1 cellular context compared by ENCODE assay signal in the genomic region with DNA sequence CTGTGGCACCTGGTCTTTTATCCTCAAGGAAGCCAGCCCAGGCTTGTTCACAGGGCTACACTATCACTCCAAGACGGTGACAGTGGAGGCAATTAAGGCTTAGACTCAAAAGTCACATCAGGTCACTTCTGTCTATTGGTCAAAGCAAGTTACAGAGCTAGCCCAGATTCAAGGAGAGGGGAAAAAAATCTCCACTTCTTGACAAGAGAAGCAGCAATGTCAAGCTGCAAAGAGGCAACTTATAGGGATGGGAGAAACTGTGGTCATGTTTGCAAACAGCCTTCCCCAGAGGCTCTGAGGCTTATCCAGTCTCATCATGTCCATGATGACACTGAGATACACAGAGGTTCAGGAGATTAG.
TF ChIP-seq lines count a peak whose summit lies in the region.

No MANE protein-coding gene starts in this region.

TF ChIP-seq in GM23338, 12 proteins besides CTCF, POLR2A, EP300 and RAD21 (continued from another document):
- TF ChIP-seq, protein P1, sequence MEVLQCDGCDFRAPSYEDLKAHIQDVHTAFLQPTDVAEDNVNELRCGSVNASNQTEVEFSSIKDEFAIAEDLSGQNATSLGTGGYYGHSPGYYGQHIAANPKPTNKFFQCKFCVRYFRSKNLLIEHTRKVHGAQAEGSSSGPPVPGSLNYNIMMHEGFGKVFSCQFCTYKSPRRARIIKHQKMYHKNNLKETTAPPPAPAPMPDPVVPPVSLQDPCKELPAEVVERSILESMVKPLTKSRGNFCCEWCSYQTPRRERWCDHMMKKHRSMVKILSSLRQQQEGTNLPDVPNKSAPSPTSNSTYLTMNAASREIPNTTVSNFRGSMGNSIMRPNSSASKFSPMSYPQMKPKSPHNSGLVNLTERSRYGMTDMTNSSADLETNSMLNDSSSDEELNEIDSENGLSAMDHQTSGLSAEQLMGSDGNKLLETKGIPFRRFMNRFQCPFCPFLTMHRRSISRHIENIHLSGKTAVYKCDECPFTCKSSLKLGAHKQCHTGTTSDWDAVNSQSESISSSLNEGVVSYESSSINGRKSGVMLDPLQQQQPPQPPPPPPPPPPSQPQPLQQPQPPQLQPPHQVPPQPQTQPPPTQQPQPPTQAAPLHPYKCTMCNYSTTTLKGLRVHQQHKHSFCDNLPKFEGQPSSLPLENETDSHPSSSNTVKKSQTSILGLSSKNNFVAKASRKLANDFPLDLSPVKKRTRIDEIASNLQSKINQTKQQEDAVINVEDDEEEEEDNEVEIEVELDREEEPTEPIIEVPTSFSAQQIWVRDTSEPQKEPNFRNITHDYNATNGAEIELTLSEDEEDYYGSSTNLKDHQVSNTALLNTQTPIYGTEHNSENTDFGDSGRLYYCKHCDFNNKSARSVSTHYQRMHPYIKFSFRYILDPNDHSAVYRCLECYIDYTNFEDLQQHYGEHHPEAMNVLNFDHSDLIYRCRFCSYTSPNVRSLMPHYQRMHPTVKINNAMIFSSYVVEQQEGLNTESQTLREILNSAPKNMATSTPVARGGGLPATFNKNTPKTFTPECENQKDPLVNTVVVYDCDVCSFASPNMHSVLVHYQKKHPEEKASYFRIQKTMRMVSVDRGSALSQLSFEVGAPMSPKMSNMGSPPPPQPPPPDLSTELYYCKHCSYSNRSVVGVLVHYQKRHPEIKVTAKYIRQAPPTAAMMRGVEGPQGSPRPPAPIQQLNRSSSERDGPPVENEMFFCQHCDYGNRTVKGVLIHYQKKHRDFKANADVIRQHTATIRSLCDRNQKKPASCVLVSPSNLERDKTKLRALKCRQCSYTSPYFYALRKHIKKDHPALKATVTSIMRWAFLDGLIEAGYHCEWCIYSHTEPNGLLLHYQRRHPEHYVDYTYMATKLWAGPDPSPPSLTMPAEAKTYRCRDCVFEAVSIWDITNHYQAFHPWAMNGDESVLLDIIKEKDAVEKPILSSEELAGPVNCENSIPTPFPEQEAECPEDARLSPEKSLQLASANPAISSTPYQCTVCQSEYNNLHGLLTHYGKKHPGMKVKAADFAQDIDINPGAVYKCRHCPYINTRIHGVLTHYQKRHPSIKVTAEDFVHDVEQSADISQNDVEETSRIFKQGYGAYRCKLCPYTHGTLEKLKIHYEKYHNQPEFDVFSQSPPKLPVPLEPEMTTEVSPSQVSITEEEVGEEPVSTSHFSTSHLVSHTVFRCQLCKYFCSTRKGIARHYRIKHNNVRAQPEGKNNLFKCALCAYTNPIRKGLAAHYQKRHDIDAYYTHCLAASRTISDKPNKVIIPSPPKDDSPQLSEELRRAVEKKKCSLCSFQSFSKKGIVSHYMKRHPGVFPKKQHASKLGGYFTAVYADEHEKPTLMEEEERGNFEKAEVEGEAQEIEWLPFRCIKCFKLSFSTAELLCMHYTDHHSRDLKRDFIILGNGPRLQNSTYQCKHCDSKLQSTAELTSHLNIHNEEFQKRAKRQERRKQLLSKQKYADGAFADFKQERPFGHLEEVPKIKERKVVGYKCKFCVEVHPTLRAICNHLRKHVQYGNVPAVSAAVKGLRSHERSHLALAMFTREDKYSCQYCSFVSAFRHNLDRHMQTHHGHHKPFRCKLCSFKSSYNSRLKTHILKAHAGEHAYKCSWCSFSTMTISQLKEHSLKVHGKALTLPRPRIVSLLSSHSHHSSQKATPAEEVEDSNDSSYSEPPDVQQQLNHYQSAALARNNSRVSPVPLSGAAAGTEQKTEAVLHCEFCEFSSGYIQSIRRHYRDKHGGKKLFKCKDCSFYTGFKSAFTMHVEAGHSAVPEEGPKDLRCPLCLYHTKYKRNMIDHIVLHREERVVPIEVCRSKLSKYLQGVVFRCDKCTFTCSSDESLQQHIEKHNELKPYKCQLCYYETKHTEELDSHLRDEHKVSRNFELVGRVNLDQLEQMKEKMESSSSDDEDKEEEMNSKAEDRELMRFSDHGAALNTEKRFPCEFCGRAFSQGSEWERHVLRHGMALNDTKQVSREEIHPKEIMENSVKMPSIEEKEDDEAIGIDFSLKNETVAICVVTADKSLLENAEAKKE (CRISPR knock-in tag; IDR thresholded peaks at IDR 0.05): no peak
- TF ChIP-seq ZNF114 (CRISPR knock-in tag; IDR thresholded peaks at IDR 0.05): no peak
- no peak for TF ChIP-seq POLR2AphosphoS5 (IDR thresholded peaks at IDR 0.05; ENCODE audit: low read depth)
- TF ChIP-seq, protein P2, sequence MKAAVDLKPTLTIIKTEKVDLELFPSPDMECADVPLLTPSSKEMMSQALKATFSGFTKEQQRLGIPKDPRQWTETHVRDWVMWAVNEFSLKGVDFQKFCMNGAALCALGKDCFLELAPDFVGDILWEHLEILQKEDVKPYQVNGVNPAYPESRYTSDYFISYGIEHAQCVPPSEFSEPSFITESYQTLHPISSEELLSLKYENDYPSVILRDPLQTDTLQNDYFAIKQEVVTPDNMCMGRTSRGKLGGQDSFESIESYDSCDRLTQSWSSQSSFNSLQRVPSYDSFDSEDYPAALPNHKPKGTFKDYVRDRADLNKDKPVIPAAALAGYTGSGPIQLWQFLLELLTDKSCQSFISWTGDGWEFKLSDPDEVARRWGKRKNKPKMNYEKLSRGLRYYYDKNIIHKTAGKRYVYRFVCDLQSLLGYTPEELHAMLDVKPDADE (IDR thresholded peaks at IDR 0.05): no peak
- no peak for TF ChIP-seq EZH2phosphoT487 (IDR thresholded peaks at IDR 0.05; ENCODE audit: unreplicated experiment)
- no peak for TF ChIP-seq JUNB (IDR thresholded peaks at IDR 0.05; ENCODE audit: unreplicated experiment)
